Comparison of ENCODE assay signal across 19 cellular contexts in the genomic region with DNA sequence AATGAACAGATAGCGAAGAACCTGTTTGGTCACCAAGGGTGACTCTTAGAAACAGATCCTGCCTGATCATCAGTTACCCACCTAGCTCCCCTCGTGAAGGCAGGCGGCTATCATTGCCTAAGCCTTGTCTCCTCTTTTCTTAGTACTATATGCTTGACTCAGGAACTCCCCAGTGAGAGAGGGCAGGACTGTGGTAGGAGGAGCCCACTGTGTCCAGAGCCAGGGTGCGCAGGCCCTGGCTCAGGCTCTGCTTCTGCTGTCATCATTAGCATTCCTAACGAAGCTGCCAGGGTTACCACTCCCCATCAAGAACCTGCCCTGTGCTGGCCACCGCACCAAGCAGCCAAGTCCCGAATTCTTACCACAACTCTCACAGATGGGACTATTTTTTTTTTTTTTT.
"Had no signal": no experiment of that assay in that cellular context is flagged by ENCODE, and none has a peak within 500 bp of the region (broad histone marks: within the 10 kb centered on the region; RNA-seq: fewer than 3 reads in every experiment).

No MANE protein-coding gene starts in this region.

- H3K27me3 ChIP-seq: SJSA1 had no signal

- H3K27ac ChIP-seq: SJSA1, SK-N-MC had no signal

- H3K9me3 ChIP-seq: SJSA1 had no signal

- DNase-seq: KBM-7, MV-4-11, NCI-H1048, NCI-H1105, NCI-H1417, NCI-H1436 treated with DMSO at 0.1 percent for 48 hours, NCI-H1694, NCI-H187 treated with DMSO at 0.1 percent for 48 hours, NCI-H2029 treated with DMSO at 0.1 percent for 48 hours, NCI-H2107, NCI-H2227 treated with DMSO at 0.1 percent for 48 hours, NCI-H524, NCI-H526 treated with DMSO at 0.1 percent for 48 hours, NCI-H748 treated with DMSO at 0.1 percent for 48 hours, Right ventricle myocardium superior, RPMI8226, SIG-M5 had no signal

- H3K36me3 ChIP-seq: SJSA1 had no signal

- H3K4me3 ChIP-seq: SJSA1, SK-N-MC had no signal
